Comparison of ENCODE assay signal across 8 cellular contexts in the genomic region with DNA sequence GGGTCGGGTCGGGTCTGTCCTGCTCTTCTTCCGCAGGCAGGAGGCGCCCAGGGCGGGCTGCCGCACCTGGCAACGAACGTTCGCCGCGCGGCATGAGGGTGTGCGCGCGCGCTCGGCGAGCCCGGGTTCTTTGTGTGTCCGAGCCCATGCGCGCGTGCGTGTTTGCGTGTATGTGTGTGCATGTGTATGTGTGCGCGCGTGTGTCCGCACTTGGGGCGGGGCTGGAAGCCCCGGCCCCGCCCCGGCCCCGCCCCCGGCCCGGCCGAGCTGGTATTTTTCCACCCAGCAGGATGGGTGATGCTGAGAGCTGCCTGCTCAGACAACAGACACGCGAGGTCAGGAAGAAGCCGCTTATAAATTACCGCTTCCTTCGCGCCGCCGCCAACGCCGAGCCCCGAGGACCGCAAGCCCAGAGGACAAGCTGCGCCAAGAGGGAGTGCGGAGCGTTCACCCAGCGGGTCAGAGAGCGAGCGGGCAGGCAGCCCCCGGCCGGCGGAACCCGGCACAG. TPM values are rescaled to one million over a fixed set of nuclear protein-coding genes. Genes with fewer than 3 reads are reported as not detected.
DNase-seq lines count a peak whose midpoint lies in the region; ATAC-seq and TF ChIP-seq lines count a peak whose summit lies in the region.

A gene (plus strand): TSS at position 303 of the 508 bp plus-strand sequence. CDS start 41,029 bp downstream, outside the sequence.

- peaks cover 15% of the 10 kb centered on the region; the same call in 1 of the 2 replicates for H3K36me3 ChIP-seq in BLaER1

- peak within 1 kb of the TSS; percentile 89 for H3K4me3 ChIP-seq in BLaER1
- peak within 1 kb of the TSS; percentile 66 for H3K4me3 ChIP-seq in choroid plexus epithelial cell (ENCODE audit: low read depth, low read length)

- peaks cover 42% of the 10 kb centered on the region for H4K20me1 ChIP-seq in BLaER1

- POLR2A ChIA-PET in activated CD4-positive, alpha-beta T cell treated with anti-CD3 and anti-CD28 coated beads for 36 hours (lab: Charles Lee), result interaction anchor here (0.6 to 2.1 kb wide), 6 partner anchors 13 to 699 kb away, joined by 3 to 16 read pairs (median 5); a partner anchor contains a TSS

- DNase-seq in GM19238 (ENCODE audit: insufficient read length, low spot score) (peak; percentile 92), NCI-H510A treated with DMSO at 0.1 percent for 48 hours (lab: John Stamatoyannopoulos, UW) (peak; percentile 82), choroid plexus epithelial cell (ENCODE audit: low read depth) (peak; percentile 93)
- peak; percentile 97 for DNase-seq in activated CD4-positive, alpha-beta T cell treated with anti-CD3 and anti-CD28 coated beads for 36 hours
- peak; percentile 78 to 93 (median 88) for DNase-seq in stimulated activated CD4-positive, alpha-beta T cell treated with anti-CD3 and anti-CD28 coated beads, Interleukin-1b, Interleukin-23, amount 100 ng/mL, for 24 hours (ENCODE audit: low read depth in 4 of 4, low spot score in 1 of 4)

- H3K4me1 Mint-ChIP-seq in activated CD4-positive, alpha-beta T cell treated with anti-CD3 and anti-CD28 coated beads for 36 hours, result peaks cover 43% of the 10 kb centered on the region

- no peaks in the 10 kb centered on the region for H3K9me3 Mint-ChIP-seq in activated CD4-positive, alpha-beta T cell treated with anti-CD3 and anti-CD28 coated beads for 36 hours (ENCODE audit: low read depth)

- peak; percentile 53 for TF ChIP-seq CTCF in choroid plexus epithelial cell (conservative IDR thresholded peaks at IDR 0.05; ENCODE audit: low read depth, low read length)

- peak within 1 kb of the TSS; percentile 92 for H3K9ac ChIP-seq in BLaER1

- peak within 1 kb of the TSS; percentile 94 for H3K4me3 Mint-ChIP-seq in activated CD4-positive, alpha-beta T cell treated with anti-CD3 and anti-CD28 coated beads for 36 hours

- CTCF ChIA-PET in activated CD4-positive, alpha-beta T cell treated with anti-CD3 and anti-CD28 coated beads for 36 hours (lab: Charles Lee), result interaction anchor here (0.7 to 1.6 kb wide), 8 partner anchors 30 to 279 kb away, joined by 3 to 6 read pairs (median 4); no protein-coding TSS in a partner anchor

- H3K27ac ChIP-seq in BLaER1 (peak within 1 kb of the TSS; percentile 91), layer of hippocampus (ENCODE audit: low read depth, low read length) (peak within 1 kb of the TSS; percentile 86)

- intact Hi-C loops in activated CD4-positive, alpha-beta T cell treated with anti-CD3 and anti-CD28 coated beads for 36 hours (cut with DNase I, micrococcal nuclease), result loop anchor here (1.0 to 10.0 kb wide), 13 partner anchors 30 to 988 kb away; a partner anchor contains a TSS

- H3K4me2 ChIP-seq in BLaER1, result peak within 1 kb of the TSS; percentile 99

- no peaks in the 10 kb centered on the region for H3K27me3 Mint-ChIP-seq in activated CD4-positive, alpha-beta T cell treated with anti-CD3 and anti-CD28 coated beads for 36 hours

- H3K4me1 ChIP-seq in BLaER1, result peaks cover 77% of the 10 kb centered on the region

- H3K36me3 Mint-ChIP-seq in activated CD4-positive, alpha-beta T cell treated with anti-CD3 and anti-CD28 coated beads for 36 hours (ENCODE audit: low read depth), result peaks cover 14% of the 10 kb centered on the region

- H3K9me3 ChIP-seq in BLaER1, result no peaks in the 10 kb centered on the region

- H3K27ac Mint-ChIP-seq in activated CD4-positive, alpha-beta T cell treated with anti-CD3 and anti-CD28 coated beads for 36 hours, result peak within 1 kb of the TSS; percentile 95

- ATAC-seq in HG03439 (IDR thresholded peaks at IDR 0.05; ENCODE audit: unreplicated experiment), result peak; percentile 82
- ATAC-seq in activated CD4-positive, alpha-beta T cell treated with anti-CD3 and anti-CD28 coated beads for 36 hours, result peak; percentile 80

- no peaks in the 10 kb centered on the region for H3K27me3 ChIP-seq in BLaER1
- no peaks in the 10 kb centered on the region for H3K27me3 ChIP-seq in layer of hippocampus (ENCODE audit: control insufficient read depth, insufficient read depth, low read length)

RNA-seq across cellular contexts. Expression of the gene that starts here (rescaled TPM):
- total RNA-seq in activated CD4-positive, alpha-beta T cell treated with anti-CD3 and anti-CD28 coated beads for 36 hours, result 10 to 100 TPM; 51.7 to 54.2 TPM

Comparison
In these comparisons a context has a peak if more than half of its experiments do, and no peak if none do; other contexts are left out.
1. Peak in every context shown above with its lines: DNase-seq, ATAC-seq, H3K4me3 ChIP-seq and H3K27ac ChIP-seq.